In genomic region chr16:1772908-1773702, GRCh38 we compare ENCODE assay signal across 8 cellular contexts. TPM values are rescaled to one million over a fixed set of nuclear protein-coding genes. Genes with fewer than 3 reads are reported as not detected.
DNase-seq lines count a peak whose midpoint lies in the region; ATAC-seq and TF ChIP-seq lines count a peak whose summit lies in the region.

TSS of gene MRPS34 (minus strand) at chr16:1773134. CDS start at chr16:1773119, 15 bp downstream.

- POLR2A ChIA-PET in CD8-positive, alpha-beta memory T cell (lab: Charles Lee) = interaction anchor here (0.6 to 4.0 kb wide), 4 partner anchors 10 to 353 kb away, joined by 5 to 52 read pairs (median 12); partner anchors contain the start of genes MAPK8IP3, NUBP2 and SPSB3

- intact Hi-C loops in activated T-helper 2 cell treated with anti-CD3 and anti-CD28 coated beads, Interferon-gamma antibody, Interleukin-2, Interleukin-4, amounts not matched to agents 10 μg/mL and 5 μg/mL and 100 μg/mL, durations not matched to agents 14 hours and 24 hours and 36 hours (cut with micrococcal nuclease) = loop anchor here (1.0 to 10.0 kb wide), 4 partner anchors 9 to 468 kb away; partner anchors contain the start of genes CRAMP1, FAHD1, HAGH and IFT140

- TF ChIP-seq CTCF in fibroblast of pulmonary artery (IDR thresholded peaks at IDR 0.05; ENCODE audit: low read length, missing control alignments) = peak; percentile 37
- TF ChIP-seq CTCF in nephron (IDR thresholded peaks at IDR 0.05; ENCODE audit: unreplicated experiment in 3 of 3) = peak; percentile 80 to 96 (median 89)

- H3K4me3 ChIP-seq in CD8-positive, alpha-beta memory T cell (ENCODE audit: low read length) = peak within 1 kb of the TSS; percentile 96
- peak within 1 kb of the TSS; percentile 74 for H3K4me3 ChIP-seq in fibroblast of pulmonary artery (replicated peaks; ENCODE audit: low read depth, low read length)

- no peaks in the 10 kb centered on the region for H3K27me3 Mint-ChIP-seq in CD8-positive, alpha-beta memory T cell
- no peaks in the 10 kb centered on the region for H3K27me3 Mint-ChIP-seq in activated T-helper 2 cell treated with anti-CD3 and anti-CD28 coated beads, Interferon-gamma antibody, Interleukin-2, Interleukin-4, amounts not matched to agents 10 μg/mL and 5 μg/mL and 100 μg/mL, durations not matched to agents 14 hours and 24 hours and 36 hours (ENCODE audit: low read depth)
- H3K27me3 Mint-ChIP-seq in nephron (ENCODE audit: low read depth) = no peaks in the 10 kb centered on the region

- peaks cover 0 to 35% (median 0%) of the 10 kb centered on the region in 3 donors for H3K36me3 Mint-ChIP-seq in CD8-positive, alpha-beta memory T cell
- H3K36me3 Mint-ChIP-seq in activated T-helper 2 cell treated with anti-CD3 and anti-CD28 coated beads, Interferon-gamma antibody, Interleukin-2, Interleukin-4, amounts not matched to agents 10 μg/mL and 5 μg/mL and 100 μg/mL, durations not matched to agents 14 hours and 24 hours and 36 hours (ENCODE audit: low read depth) = peaks cover 27% of the 10 kb centered on the region
- peaks cover 3% of the 10 kb centered on the region for H3K36me3 Mint-ChIP-seq in nephron (ENCODE audit: low read depth)

- peaks cover 8 to 30% (median 18%) of the 10 kb centered on the region in 3 donors for H3K4me1 Mint-ChIP-seq in CD8-positive, alpha-beta memory T cell
- H3K4me1 Mint-ChIP-seq in activated T-helper 2 cell treated with anti-CD3 and anti-CD28 coated beads, Interferon-gamma antibody, Interleukin-2, Interleukin-4, amounts not matched to agents 10 μg/mL and 5 μg/mL and 100 μg/mL, durations not matched to agents 14 hours and 24 hours and 36 hours (ENCODE audit: low read depth) = peaks cover 10% of the 10 kb centered on the region
- H3K4me1 Mint-ChIP-seq in nephron = peaks cover 8% of the 10 kb centered on the region

- peak within 1 kb of the TSS; percentile 79 for H3K27ac ChIP-seq in CD8-positive, alpha-beta memory T cell (ENCODE audit: low read depth, low read length)
- H3K27ac ChIP-seq in KOPT-K1 (ENCODE audit: low read depth, low read length, poor library complexity, severe bottlenecking) = peak within 1 kb of the TSS; percentile 85

- H3K9me3 ChIP-seq in CD8-positive, alpha-beta memory T cell (ENCODE audit: low read length) = no peaks in the 10 kb centered on the region
- no peaks in the 10 kb centered on the region for H3K9me3 ChIP-seq in KOPT-K1 (ENCODE audit: insufficient read depth, low read length, poor library complexity, severe bottlenecking)

- H3K4me3 Mint-ChIP-seq in CD8-positive, alpha-beta memory T cell = peak within 1 kb of the TSS; percentile 89 to 98 (median 96)
- peak within 1 kb of the TSS; percentile 96 for H3K4me3 Mint-ChIP-seq in activated T-helper 2 cell treated with anti-CD3 and anti-CD28 coated beads, Interferon-gamma antibody, Interleukin-2, Interleukin-4, amounts not matched to agents 10 μg/mL and 5 μg/mL and 100 μg/mL, durations not matched to agents 14 hours and 24 hours and 36 hours (ENCODE audit: low read depth)
- H3K4me3 Mint-ChIP-seq in nephron = peak within 1 kb of the TSS; percentile 96 to 97 (median 97)

- ATAC-seq in GM21360 (IDR thresholded peaks at IDR 0.05; ENCODE audit: unreplicated experiment) = peak; percentile 33
- peak; percentile 56 for ATAC-seq in stimulated activated naive CD8-positive, alpha-beta T cell treated with anti-CD3 and anti-CD28 coated beads, Interleukin-15, Interleukin-2, amounts not matched to agents 100 U/mL and 50 U/mL, for 24 hours

- H3K9me3 Mint-ChIP-seq in CD8-positive, alpha-beta memory T cell = no peaks in the 10 kb centered on the region
- H3K9me3 Mint-ChIP-seq in activated T-helper 2 cell treated with anti-CD3 and anti-CD28 coated beads, Interferon-gamma antibody, Interleukin-2, Interleukin-4, amounts not matched to agents 10 μg/mL and 5 μg/mL and 100 μg/mL, durations not matched to agents 14 hours and 24 hours and 36 hours = no peaks in the 10 kb centered on the region
- H3K9me3 Mint-ChIP-seq in nephron = no peaks in the 10 kb centered on the region

- peak within 1 kb of the TSS; percentile 85 to 97 (median 96) for H3K27ac Mint-ChIP-seq in CD8-positive, alpha-beta memory T cell
- peak within 1 kb of the TSS; percentile 96 for H3K27ac Mint-ChIP-seq in activated T-helper 2 cell treated with anti-CD3 and anti-CD28 coated beads, Interferon-gamma antibody, Interleukin-2, Interleukin-4, amounts not matched to agents 10 μg/mL and 5 μg/mL and 100 μg/mL, durations not matched to agents 14 hours and 24 hours and 36 hours
- H3K27ac Mint-ChIP-seq in nephron = peak within 1 kb of the TSS; percentile 67 to 87 (median 86)

- CTCF ChIA-PET in CD8-positive, alpha-beta memory T cell (lab: Charles Lee) = interaction anchor here (0.9 to 3.0 kb wide), 4 partner anchors 10 to 67 kb away, joined by 3 to 24 read pairs (median 7); partner anchors contain the start of genes FAHD1, HAGH, MAPK8IP3 and NUBP2

- H3K36me3 ChIP-seq in CD8-positive, alpha-beta memory T cell (ENCODE audit: insufficient read depth, low read length) = no peaks in the 10 kb centered on the region
- peaks cover 52% of the 10 kb centered on the region; the same call in 1 of the 2 replicates for H3K36me3 ChIP-seq in KOPT-K1 (ENCODE audit: insufficient read depth, low read length)

- H3K27me3 ChIP-seq in CD8-positive, alpha-beta memory T cell (ENCODE audit: insufficient read depth, low read length, poor library complexity, severe bottlenecking) = no peaks in the 10 kb centered on the region

- H3K4me1 ChIP-seq in CD8-positive, alpha-beta memory T cell (ENCODE audit: insufficient read depth, low read length) = peaks cover 21% of the 10 kb centered on the region

- DNase-seq in CD8-positive, alpha-beta memory T cell = peak; percentile 66 to 81 (median 72)
- DNase-seq in RPMI7951 (ENCODE audit: low read depth) (peak; percentile 78), fibroblast of pulmonary artery (ENCODE audit: low read depth) (peak; percentile 85)
- peak; percentile 80 for DNase-seq in activated T-helper 2 cell treated with anti-CD3 and anti-CD28 coated beads, Interferon-gamma antibody, Interleukin-2, Interleukin-4, amounts not matched to agents 10 μg/mL and 5 μg/mL and 100 μg/mL, durations not matched to agents 14 hours and 24 hours and 36 hours (ENCODE audit: low spot score)
- DNase-seq in stimulated activated naive CD8-positive, alpha-beta T cell treated with anti-CD3 and anti-CD28 coated beads, Interleukin-15, Interleukin-2, amounts not matched to agents 100 U/mL and 50 U/mL, for 24 hours = peak; percentile 87

RNA-seq across cellular contexts. Expression of gene MRPS34, which starts in this region (rescaled TPM):
- total RNA-seq in CD8-positive, alpha-beta memory T cell = 100 to 1,000 TPM; 172 to 176 TPM
- 155 TPM for polyA plus RNA-seq in CD8-positive, alpha-beta memory T cell
- total RNA-seq in RPMI7951 (2014; rRNA removed; shearing (Covaris generic)) = 82.5 and 136 TPM in 2 replicates
- 179 and 184 TPM in 2 replicates for total RNA-seq in activated T-helper 2 cell treated with anti-CD3 and anti-CD28 coated beads, Interferon-gamma antibody, Interleukin-2, Interleukin-4, amounts not matched to agents 10 μg/mL and 5 μg/mL and 100 μg/mL, durations not matched to agents 14 hours and 24 hours and 36 hours

Comparison
In these comparisons a context has a peak if more than half of its experiments do, and no peak if none do; other contexts are left out.
1. Peak in every context shown above with its lines: DNase-seq, ATAC-seq, H3K4me3 ChIP-seq and H3K27ac ChIP-seq.